ENCODE assay signal across 28 cellular contexts in the genomic region with DNA sequence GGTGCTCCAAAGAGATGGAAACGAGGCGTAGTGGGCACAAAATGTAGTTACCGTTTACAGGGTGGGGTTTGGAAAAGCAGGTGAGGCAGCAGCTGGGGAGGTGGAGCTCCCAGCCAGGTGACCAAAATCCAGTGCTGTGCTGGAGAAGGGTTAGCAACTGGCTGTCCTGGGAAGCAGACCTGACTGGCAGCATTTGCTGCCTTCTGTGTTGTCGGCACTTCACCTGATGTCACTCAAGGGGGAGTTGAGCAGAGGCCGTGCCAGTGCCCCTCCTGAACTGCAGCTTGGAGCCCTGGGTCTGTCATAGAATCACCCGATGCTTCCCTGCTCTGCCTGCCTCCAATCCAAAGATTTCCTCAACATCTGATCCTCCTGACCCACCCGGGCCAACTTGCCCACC. TPM values are rescaled to one million over a fixed set of nuclear protein-coding genes. Genes with fewer than 3 reads are reported as not detected.
"Had no signal": no experiment of that assay in that cellular context is flagged by ENCODE, and none has a peak within 500 bp of the region (broad histone marks: within the 10 kb centered on the region; RNA-seq: fewer than 3 reads in every experiment).

No MANE protein-coding gene starts in this region.

- H3K9me3 Mint-ChIP-seq: stimulated activated naive CD8-positive, alpha-beta T cell treated with anti-CD3 and anti-CD28 coated beads, Interleukin-15, Interleukin-2, amounts not matched to agents 100 ng/mL and 50 ng/mL, for 24 hours had no signal

- ATAC-seq: esophagus mucosa; heart left ventricle; left lung; lower lobe of right lung; sciatic nerve; stimulated activated memory B cell treated with anti-CD40 and anti-IgM and Interleukin-4, amounts not matched to agents 10 μg/mL and 1 μg/mL and 100 μg/mL, for 72 hours had no signal

- H3K9me3 ChIP-seq: heart left ventricle, left lung, lower lobe of right lung, neutrophil, spleen, tibial artery had no signal

- H3K36me3 Mint-ChIP-seq: memory B cell; naive B cell; stimulated activated memory B cell treated with anti-CD40 and anti-IgM and Interleukin-4, amounts not matched to agents 10 μg/mL and 1 μg/mL and 100 μg/mL, for 72 hours had no signal

- H3K27me3 ChIP-seq: neutrophil, tibial artery had no signal

- H3K4me3 Mint-ChIP-seq: memory B cell; naive B cell; stimulated activated memory B cell treated with anti-CD40 and anti-IgM and Interleukin-4, amounts not matched to agents 10 μg/mL and 1 μg/mL and 100 μg/mL, for 72 hours; stimulated activated naive CD8-positive, alpha-beta T cell treated with anti-CD3 and anti-CD28 coated beads, Interleukin-15, Interleukin-2, amounts not matched to agents 100 ng/mL and 50 ng/mL, for 24 hours had no signal

- H3K27ac ChIP-seq: heart left ventricle, left lung, lower lobe of right lung, neutrophil, spleen, tibial artery had no signal

- FAIRE-seq: endometrium, frontal cortex, islet of Langerhans had no signal

- H3K4me3 ChIP-seq: dorsolateral prefrontal cortex, heart left ventricle, left lung, lower lobe of right lung, spleen, tibial artery had no signal

- H3K36me3 ChIP-seq: heart left ventricle, left lung, lower lobe of right lung, neutrophil, spleen, tibial artery had no signal

- DNase-seq: cortex of kidney; dorsolateral prefrontal cortex; effector CD8-positive, alpha-beta T cell; heart left ventricle; hippocampal formation; left lung; lower lobe of right lung; naive B cell; posterior cingulate gyrus; spleen; stimulated activated CD4-positive, alpha-beta T cell treated with anti-CD3 and anti-CD28 coated beads, Interleukin-15, amount 100 ng/mL, for 24 hours; stimulated activated CD4-positive, alpha-beta T cell treated with anti-CD3 and anti-CD28 coated beads, Interleukin-1b, Interleukin-23, amount 100 ng/mL, for 48 hours; stimulated activated CD4-positive, alpha-beta T cell treated with anti-CD3 and anti-CD28 coated beads, Interleukin-4, amount 100 ng/mL, for 24 hours had no signal

- H3K4me1 ChIP-seq: left lung, lower lobe of right lung, spleen had no signal

- H3K27ac Mint-ChIP-seq: memory B cell; naive B cell; stimulated activated memory B cell treated with anti-CD40 and anti-IgM and Interleukin-4, amounts not matched to agents 10 μg/mL and 1 μg/mL and 100 μg/mL, for 72 hours; stimulated activated naive CD8-positive, alpha-beta T cell treated with anti-CD3 and anti-CD28 coated beads, Interleukin-15, Interleukin-2, amounts not matched to agents 100 ng/mL and 50 ng/mL, for 24 hours had no signal

RNA-seq across cellular contexts. Expression of gene GCK, which starts 12.8 kb away (rescaled TPM):
- total RNA-seq: esophagus mucosa, osteoblast had no signal

RNA-seq across cellular contexts. Expression of gene MYL7, which starts 35.4 kb away (rescaled TPM):
- total RNA-seq: esophagus mucosa, fibroblast of lung, glomerular endothelial cell, osteoblast, pulmonary artery endothelial cell, sciatic nerve, ureter had no signal
